ENCODE assay signal across 8 cellular contexts in genomic region chr10:42475168-42476098, GRCh38.
A peak's percentile ranks its signal among the peaks of the same experiment; 100 is the strongest.
DNase-seq lines count a peak whose midpoint lies in the region; ATAC-seq, FAIRE-seq and TF ChIP-seq lines count a peak whose summit lies in the region.

No MANE protein-coding gene starts in this region.

- 83% methylated on average over 43 of the region's 52 CpGs for WGBS in hepatocyte (ENCODE audit: low lambda C conversion rate, missing lambda C conversion rate)

- H3K36me3 ChIP-seq in ACC112 (ENCODE audit: insufficient read depth, low read length), result no peaks in the 10 kb centered on the region
- no peaks in the 10 kb centered on the region for H3K36me3 ChIP-seq in bronchial epithelial cell (ENCODE audit: control insufficient read depth, insufficient read depth, low read length)
- H3K36me3 ChIP-seq in hepatocyte (replicated peaks; ENCODE audit: insufficient read depth, low read depth), result no peaks in the 10 kb centered on the region

- no peaks in the 10 kb centered on the region for H3K9me3 ChIP-seq in hepatocyte (ENCODE audit: low read depth)

- FAIRE-seq in bronchial epithelial cell (lab: Jason Lieb, UNC), result no peak

- DNase-seq in HT1080 (ENCODE audit: low read depth) (peak; percentile 98), bronchial epithelial cell (ENCODE audit: low read depth) (no peak), lung microvascular endothelial cell (ENCODE audit: low read depth in 2 of 2) (peak; percentile 4 to 75), RPMI8226 (no peak), hepatocyte (ENCODE audit: low spot score) (no peak)

- no peak for TF ChIP-seq CTCF in bronchial epithelial cell (IDR thresholded peaks at IDR 0.05; ENCODE audit: insufficient read depth, low read length, severe bottlenecking)
- no peak for TF ChIP-seq CTCF in hepatocyte (IDR thresholded peaks at IDR 0.05; ENCODE audit: poor library complexity)

- H3K9me2 ChIP-seq in hepatocyte (replicated peaks; ENCODE audit: insufficient read depth), result no peaks in the 10 kb centered on the region

- H3K4me1 ChIP-seq in ACC112 (ENCODE audit: control insufficient read depth, insufficient read depth, low read length, unreplicated experiment) (no peaks in the 10 kb centered on the region), hepatocyte (ENCODE audit: insufficient read depth) (no peaks in the 10 kb centered on the region)

- ATAC-seq in GM18502 (IDR thresholded peaks at IDR 0.05; ENCODE audit: poor library complexity, unreplicated experiment) (no peak), GM21717 (IDR thresholded peaks at IDR 0.05; ENCODE audit: unreplicated experiment) (no peak)

- peak overlapping the region; percentile 66 for H2AFZ ChIP-seq in ACC112 (ENCODE audit: low read length, unreplicated experiment)
- no peak overlapping the region for H2AFZ ChIP-seq in hepatocyte

- H3K27ac ChIP-seq in ACC112 (ENCODE audit: low read depth, low read length) (no peak overlapping the region), hepatocyte (no peak overlapping the region)

- no peak overlapping the region for H3K4me2 ChIP-seq in hepatocyte

- no peaks in the 10 kb centered on the region for H3K79me2 ChIP-seq in ACC112 (ENCODE audit: control insufficient read depth, insufficient read depth, low read length, unreplicated experiment)
- H3K79me2 ChIP-seq in hepatocyte, result no peaks in the 10 kb centered on the region

- H3K4me3 ChIP-seq in ACC112 (ENCODE audit: low read depth, low read length) (peak overlapping the region; percentile 76), bronchial epithelial cell (ENCODE audit: low read depth, low read length) (peak overlapping the region; percentile 10), hepatocyte (no peak overlapping the region)

- H3K27me3 ChIP-seq in ACC112 (ENCODE audit: insufficient read depth, low read length), result no peaks in the 10 kb centered on the region; the same call in 1 of the 2 replicates
- no peaks in the 10 kb centered on the region for H3K27me3 ChIP-seq in bronchial epithelial cell (ENCODE audit: control insufficient read depth, insufficient read depth, low read length)
- no peaks in the 10 kb centered on the region for H3K27me3 ChIP-seq in hepatocyte

- no peaks in the 10 kb centered on the region for H4K20me1 ChIP-seq in hepatocyte (ENCODE audit: insufficient read depth, poor library complexity, severe bottlenecking)

Comparison
In these comparisons a context has a peak if more than half of its experiments do, and no peak if none do; other contexts are left out.
1. DNase-seq: peak in HT1080 (single experiment) and lung microvascular endothelial cell (2 of 2); none in bronchial epithelial cell (single experiment), RPMI8226 (single experiment) and hepatocyte (single experiment).